ENCODE assay signal across 7 cellular contexts in genomic region chr2:15738965-15739364, GRCh38.
"Had no signal": no experiment of that assay in that cellular context is flagged by ENCODE, and none has a peak within 500 bp of the region (broad histone marks: within the 10 kb centered on the region; RNA-seq: fewer than 3 reads in every experiment).

No MANE protein-coding gene starts in this region.

- DNase-seq: IMR-90, KBM-7, KG1 had no signal

- H3K27ac ChIP-seq: HL-60 had no signal

- H3K27ac Mint-ChIP-seq: IgD-negative memory B cell had no signal

- H3K4me3 ChIP-seq: K562 had no signal

- H3K4me3 Mint-ChIP-seq: IgD-negative memory B cell had no signal

- ATAC-seq: HepG2, K562 had no signal

- H3K36me3 Mint-ChIP-seq: IgD-negative memory B cell had no signal
